ENCODE assay signal across 8 cellular contexts in genomic region chr14:56491299-56492285, GRCh38.
DNase-seq lines count a peak whose midpoint lies in the region; ATAC-seq and TF ChIP-seq lines count a peak whose summit lies in the region.

No MANE protein-coding gene starts in this region.

- WGBS in psoas muscle, 3 donors: 31 to 33% (median 32%) methylated on average over 10 of the region's 10 CpGs

- intact Hi-C loops in psoas muscle (cut with DNase I): loop anchor here (2.0 to 5.0 kb wide), 4 partner anchors 86 to 826 kb away; partner anchors contain the start of gene TMEM260 (in 1 of the 2)

- ATAC-seq in HG03439 (IDR thresholded peaks at IDR 0.05; ENCODE audit: unreplicated experiment): peak; percentile 58
- peak; percentile 58 to 84 (median 74) for ATAC-seq in psoas muscle

- peaks cover 6% of the 10 kb centered on the region for H3K4me1 ChIP-seq in psoas muscle

- TF ChIP-seq CTCF in GM13977 (IDR thresholded peaks at IDR 0.05; ENCODE audit: extremely low read depth, insufficient read depth, missing control alignments): peak; percentile 68
- peak; percentile 64 for TF ChIP-seq CTCF in psoas muscle (IDR thresholded peaks at IDR 0.05)

- no peaks in the 10 kb centered on the region for H3K36me3 ChIP-seq in psoas muscle (ENCODE audit: insufficient read depth in 1 of 2, low read depth in 1 of 2)

- no peak overlapping the region for H3K4me3 ChIP-seq in psoas muscle

- H3K27me3 ChIP-seq in psoas muscle (ENCODE audit: insufficient read depth in 3 of 3, low read length in 2 of 3): no peaks in the 10 kb centered on the region

- H3K9me3 ChIP-seq in psoas muscle: no peaks in the 10 kb centered on the region

- in situ Hi-C loops in GM13977 (cut with MboI; ENCODE audit: low pct_unique_long_range_greater_than_20kb, low sequenced_read_pairs, unreplicated experiment): loop anchor here (25.0 kb wide), 3 partner anchors 696 to 1054 kb away; partner anchors contain the start of gene TBPL2

- no peak overlapping the region for H3K27ac ChIP-seq in psoas muscle

- DNase-seq in AG20443 (ENCODE audit: low spot score): peak; percentile 50
- peak; percentile 21 for DNase-seq in GM13977 (ENCODE audit: low spot score)
- peak; percentile 77 for DNase-seq in NCI-H510A treated with DMSO at 0.1 percent for 48 hours (lab: John Stamatoyannopoulos, UW)
- DNase-seq in activated T-cell treated with anti-CD3 and anti-CD28 coated beads, Interleukin-2, amount 50 U/mL, for 1 hour: peak; percentile 24
- peak; percentile 25 for DNase-seq in globus pallidus (ENCODE audit: low spot score)
- no peak for DNase-seq in psoas muscle
- no peak for DNase-seq in effector CD8-positive, alpha-beta T cell (lab: John Stamatoyannopoulos, UW)

Comparison
In these comparisons a context has a peak if more than half of its experiments do, and no peak if none do; other contexts are left out.
1. DNase-seq: peak in AG20443 (single experiment), GM13977 (single experiment), NCI-H510A treated with DMSO at 0.1 percent for 48 hours (single experiment), activated T-cell treated with anti-CD3 and anti-CD28 coated beads, Interleukin-2, amount 50 U/mL, for 1 hour (single experiment) and globus pallidus (single experiment); none in psoas muscle (0 of 2) and effector CD8-positive, alpha-beta T cell (single experiment).